ENCODE assay signal across 17 cellular contexts in genomic region chr4:165191253-165191652, GRCh38. TPM values are rescaled to one million over a fixed set of nuclear protein-coding genes. Genes with fewer than 3 reads are reported as not detected.
DNase-seq lines count a peak whose midpoint lies in the region; ATAC-seq and TF ChIP-seq lines count a peak whose summit lies in the region.
"Had no signal": no experiment of that assay in that cellular context is flagged by ENCODE, and none has a peak within 500 bp of the region (broad histone marks: within the 10 kb centered on the region; RNA-seq: fewer than 3 reads in every experiment).

No MANE protein-coding gene starts in this region.

- TF ChIP-seq CTCF in dorsolateral prefrontal cortex (IDR thresholded peaks at IDR 0.05 in 54 of 56, conservative IDR thresholded peaks at IDR 0.05 in 2 of 56; ENCODE audit: low read depth in 1 of 56, partially characterized antibody in 56 of 56) = no peak
- no peak for TF ChIP-seq CTCF in tibial artery (IDR thresholded peaks at IDR 0.05)

- no peaks in the 10 kb centered on the region for H3K36me3 Mint-ChIP-seq in activated CD4-positive, alpha-beta memory T cell treated with anti-CD3 and anti-CD28 coated beads for 36 hours
- no peaks in the 10 kb centered on the region for H3K36me3 Mint-ChIP-seq in activated CD4-positive, alpha-beta memory T cell treated with anti-CD3 and anti-CD28 coated beads, Interleukin-2, amount 10 ng/mL, durations not matched to agents 7 days and 5 days (ENCODE audit: low read depth)

- CTCF ChIA-PET in activated CD4-positive, alpha-beta memory T cell treated with anti-CD3 and anti-CD28 coated beads for 36 hours (lab: Charles Lee) = interaction anchor here (0.9 to 1.4 kb wide), 2 partner anchors 60 to 79 kb away, joined by 3 to 4 read pairs; partner anchors contain the start of gene TMEM192
- CTCF ChIA-PET in activated CD4-positive, alpha-beta memory T cell treated with anti-CD3 and anti-CD28 coated beads, Interleukin-2, amount 10 ng/mL, durations not matched to agents 7 days and 5 days (lab: Charles Lee) = no interaction called here

- no peaks in the 10 kb centered on the region for H3K9me3 ChIP-seq in tibial artery
- H3K9me3 ChIP-seq: Peyer's patch had no signal

- no peak overlapping the region for H3K4me3 ChIP-seq in dorsolateral prefrontal cortex
- no peak overlapping the region for H3K4me3 ChIP-seq in tibial artery
- H3K4me3 ChIP-seq: Peyer's patch had no signal

- peak overlapping the region; percentile 24 for H3K27ac Mint-ChIP-seq in activated CD4-positive, alpha-beta memory T cell treated with anti-CD3 and anti-CD28 coated beads for 36 hours
- H3K27ac Mint-ChIP-seq in activated CD4-positive, alpha-beta memory T cell treated with anti-CD3 and anti-CD28 coated beads, Interleukin-2, amount 10 ng/mL, durations not matched to agents 7 days and 5 days = no peak overlapping the region
- peak overlapping the region in 1 of 2 donors; percentile 31 for H3K27ac Mint-ChIP-seq in stimulated activated naive CD8-positive, alpha-beta T cell treated with anti-CD3 and anti-CD28 coated beads, Interleukin-15, amount 100 ng/mL, for 72 hours

- peaks cover 26% of the 10 kb centered on the region for H3K4me1 Mint-ChIP-seq in activated CD4-positive, alpha-beta memory T cell treated with anti-CD3 and anti-CD28 coated beads for 36 hours (ENCODE audit: low read depth)
- H3K4me1 Mint-ChIP-seq in activated CD4-positive, alpha-beta memory T cell treated with anti-CD3 and anti-CD28 coated beads, Interleukin-2, amount 10 ng/mL, durations not matched to agents 7 days and 5 days = peaks cover 17% of the 10 kb centered on the region
- peaks cover 27% of the 10 kb centered on the region for H3K4me1 Mint-ChIP-seq in stimulated activated naive CD8-positive, alpha-beta T cell treated with anti-CD3 and anti-CD28 coated beads, Interleukin-15, amount 100 ng/mL, for 72 hours

- intact Hi-C loops in activated CD4-positive, alpha-beta memory T cell treated with anti-CD3 and anti-CD28 coated beads for 36 hours (cut with micrococcal nuclease) = loop anchor here (1.0 to 5.0 kb wide), 4 partner anchors 13 to 136 kb away; partner anchors contain the start of gene MSMO1
- intact Hi-C loops in dorsolateral prefrontal cortex (cut with DNase I) = no loop called here
- intact Hi-C loops in tibial artery (cut with DNase I; ENCODE audit: low total_unique reads) = no loop called here

- no peaks in the 10 kb centered on the region for H3K4me1 ChIP-seq in tibial artery
- H3K4me1 ChIP-seq: Peyer's patch had no signal

- H3K27ac ChIP-seq in dorsolateral prefrontal cortex (peak overlapping the region in 48 of 59 donors; percentile 5 to 84 (median 56)), tibial artery (no peak overlapping the region)
- H3K27ac ChIP-seq: Peyer's patch had no signal

- DNase-seq in activated CD4-positive, alpha-beta memory T cell treated with anti-CD3 and anti-CD28 coated beads for 36 hours = no peak
- no peak for DNase-seq in activated CD4-positive, alpha-beta memory T cell treated with anti-CD3 and anti-CD28 coated beads, Interleukin-2, amount 10 ng/mL, durations not matched to agents 7 days and 5 days
- DNase-seq in stimulated activated naive CD8-positive, alpha-beta T cell treated with anti-CD3 and anti-CD28 coated beads, Interleukin-15, amount 100 ng/mL, for 72 hours = no peak
- DNase-seq in stimulated activated naive CD8-positive, alpha-beta T cell treated with anti-CD3 and anti-CD28 coated beads, Interleukin-15, Interleukin-2, amounts not matched to agents 100 U/mL and 50 U/mL, for 24 hours = no peak
- no peak for DNase-seq in dorsolateral prefrontal cortex
- peak; percentile 38 for DNase-seq in superior temporal gyrus (ENCODE audit: extremely low spot score)
- DNase-seq in tibial artery = no peak
- DNase-seq: C1 segment of cervical spinal cord, GF-D8, GOT3, NCI-H1092, NCI-H146, NCI-H2081, NCI-H510A, Peyer's patch, Right ventricle myocardium superior had no signal

- H3K27me3 ChIP-seq in dorsolateral prefrontal cortex (no peaks in the 10 kb centered on the region), tibial artery (no peaks in the 10 kb centered on the region)
- H3K27me3 ChIP-seq: Peyer's patch had no signal

- POLR2A ChIA-PET in activated CD4-positive, alpha-beta memory T cell treated with anti-CD3 and anti-CD28 coated beads for 36 hours (lab: Charles Lee) = interaction anchor here (1.6 kb wide), 1 partner anchor 18 kb away, joined by 7 read pairs; no protein-coding TSS in a partner anchor
- POLR2A ChIA-PET in activated CD4-positive, alpha-beta memory T cell treated with anti-CD3 and anti-CD28 coated beads, Interleukin-2, amount 10 ng/mL, durations not matched to agents 7 days and 5 days (lab: Charles Lee) = no interaction called here

- H3K9me3 Mint-ChIP-seq in activated CD4-positive, alpha-beta memory T cell treated with anti-CD3 and anti-CD28 coated beads for 36 hours = no peaks in the 10 kb centered on the region
- H3K9me3 Mint-ChIP-seq in activated CD4-positive, alpha-beta memory T cell treated with anti-CD3 and anti-CD28 coated beads, Interleukin-2, amount 10 ng/mL, durations not matched to agents 7 days and 5 days = no peaks in the 10 kb centered on the region
- H3K9me3 Mint-ChIP-seq in stimulated activated naive CD8-positive, alpha-beta T cell treated with anti-CD3 and anti-CD28 coated beads, Interleukin-15, amount 100 ng/mL, for 72 hours = peaks cover 7 to 12% of the 10 kb centered on the region in 2 donors

- H3K27me3 Mint-ChIP-seq in activated CD4-positive, alpha-beta memory T cell treated with anti-CD3 and anti-CD28 coated beads for 36 hours = no peaks in the 10 kb centered on the region
- H3K27me3 Mint-ChIP-seq in activated CD4-positive, alpha-beta memory T cell treated with anti-CD3 and anti-CD28 coated beads, Interleukin-2, amount 10 ng/mL, durations not matched to agents 7 days and 5 days = no peaks in the 10 kb centered on the region
- H3K27me3 Mint-ChIP-seq in stimulated activated naive CD8-positive, alpha-beta T cell treated with anti-CD3 and anti-CD28 coated beads, Interleukin-15, amount 100 ng/mL, for 72 hours = no peaks in the 10 kb centered on the region

- H3K4me3 Mint-ChIP-seq in activated CD4-positive, alpha-beta memory T cell treated with anti-CD3 and anti-CD28 coated beads for 36 hours = no peak overlapping the region
- no peak overlapping the region for H3K4me3 Mint-ChIP-seq in activated CD4-positive, alpha-beta memory T cell treated with anti-CD3 and anti-CD28 coated beads, Interleukin-2, amount 10 ng/mL, durations not matched to agents 7 days and 5 days
- H3K4me3 Mint-ChIP-seq in stimulated activated naive CD8-positive, alpha-beta T cell treated with anti-CD3 and anti-CD28 coated beads, Interleukin-15, amount 100 ng/mL, for 72 hours = peak overlapping the region in 1 of 2 donors; percentile 35

- peak; percentile 47 for ATAC-seq in stimulated activated naive CD8-positive, alpha-beta T cell treated with anti-CD3 and anti-CD28 coated beads, Interleukin-15, amount 100 ng/mL, for 72 hours
- no peak for ATAC-seq in stimulated activated naive CD8-positive, alpha-beta T cell treated with anti-CD3 and anti-CD28 coated beads, Interleukin-15, Interleukin-2, amounts not matched to agents 100 U/mL and 50 U/mL, for 24 hours
- ATAC-seq in HG03175 (IDR thresholded peaks at IDR 0.05; ENCODE audit: unreplicated experiment) = no peak

- no peaks in the 10 kb centered on the region for H3K36me3 ChIP-seq in tibial artery
- H3K36me3 ChIP-seq: Peyer's patch had no signal

RNA-seq across cellular contexts. Expression of gene KLHL2, which starts 16.1 kb away (rescaled TPM):
- 10 to 100 TPM; 25.0 to 26.0 TPM for total RNA-seq in activated CD4-positive, alpha-beta memory T cell treated with anti-CD3 and anti-CD28 coated beads for 36 hours
- total RNA-seq in activated CD4-positive, alpha-beta memory T cell treated with anti-CD3 and anti-CD28 coated beads, Interleukin-2, amount 10 ng/mL, durations not matched to agents 7 days and 5 days = 10 to 100 TPM; 27.4 to 28.6 TPM
- 100 to 1,000 TPM in 26 of 120 experiments, 10 to 100 TPM in 94; 46.9 to 127 (median 90.7) TPM for total RNA-seq in dorsolateral prefrontal cortex

Comparison
In these comparisons a context has a peak if more than half of its experiments do, and no peak if none do; other contexts are left out.
1. H3K27ac ChIP-seq: peak in dorsolateral prefrontal cortex (48 of 59); none in tibial artery (0 of 2).